Comparison of ENCODE assay signal across 10 cellular contexts in the genomic region with DNA sequence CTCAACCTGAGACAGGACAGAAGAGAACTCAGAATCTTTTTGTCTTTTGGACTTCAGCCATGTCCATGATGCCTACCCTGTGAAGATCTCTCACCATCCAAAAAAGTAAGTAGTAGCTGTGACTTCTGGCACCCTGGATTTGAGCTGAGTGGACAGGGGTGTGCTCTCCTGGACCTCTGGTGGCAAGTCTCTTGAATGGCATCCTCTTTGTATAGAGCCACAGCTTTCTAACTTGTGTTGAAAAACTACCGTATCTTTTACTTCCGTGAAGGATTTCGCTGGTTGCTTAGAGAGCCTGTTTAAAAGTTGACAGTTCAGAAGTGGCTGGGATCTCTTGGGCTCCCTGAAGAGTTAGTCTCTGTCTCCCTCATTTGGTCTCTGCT. TPM values are rescaled to one million over a fixed set of nuclear protein-coding genes. Genes with fewer than 3 reads are reported as not detected.
DNase-seq lines count a peak whose midpoint lies in the region; FAIRE-seq and TF ChIP-seq lines count a peak whose summit lies in the region.
"Had no signal": no experiment of that assay in that cellular context is flagged by ENCODE, and none has a peak within 500 bp of the region (broad histone marks: within the 10 kb centered on the region; RNA-seq: fewer than 3 reads in every experiment).

No MANE protein-coding gene starts in this region.

- no peak overlapping the region for H4K8ac ChIP-seq in trophoblast cell (ENCODE audit: low read depth, low read length)

- H3K18ac ChIP-seq in trophoblast cell (ENCODE audit: low read length) = no peak overlapping the region

- H3K4me2 ChIP-seq in trophoblast cell (ENCODE audit: low read length) = no peak overlapping the region

- H3K36me3 ChIP-seq in trophoblast cell (ENCODE audit: control insufficient read depth in 1 of 2, insufficient read depth in 2 of 2, low read length in 2 of 2) = peaks cover 23 to 40% of the 10 kb centered on the region in 2 experiments

- peak overlapping the region; percentile 61 for H3K4ac ChIP-seq in trophoblast cell (ENCODE audit: low read depth, low read length)

- DNase-seq in SIG-M5 treated with dmso at 0.1 percent for 504 hours (lab: John Stamatoyannopoulos, UW; ENCODE audit: unreplicated experiment) = peak; percentile 46
- no peak for DNase-seq in SIG-M5 (lab: John Stamatoyannopoulos, UW)
- peak; percentile 78 for DNase-seq in NAMALWA (ENCODE audit: low spot score)
- peak; percentile 75 for DNase-seq in dermis blood vessel endothelial cell
- peak in 1 of 2 donors; percentile 10 for DNase-seq in trophoblast cell
- DNase-seq in HEK293T (ENCODE audit: extremely low spot score) = no peak
- no peak for DNase-seq in COLO829 (ENCODE audit: low spot score)
- no peak for DNase-seq in GM12892 (ENCODE audit: insufficient read length)
- DNase-seq: SHP77 treated with DMSO at 0.1 percent for 48 hours; stimulated activated CD4-positive, alpha-beta T cell treated with anti-CD3 and anti-CD28 coated beads, Interleukin-4, amount 100 ng/mL, for 24 hours had no signal

- H2BK120ac ChIP-seq in trophoblast cell (ENCODE audit: insufficient read depth, low read length, poor library complexity) = no peak overlapping the region

- no peaks in the 10 kb centered on the region for H3K27me3 ChIP-seq in trophoblast cell (ENCODE audit: insufficient read depth, low read length)

- H3K4me3 ChIP-seq in trophoblast cell (ENCODE audit: low read depth, low read length) = no peak overlapping the region

- H3K4me1 ChIP-seq in trophoblast cell (ENCODE audit: control insufficient read depth in 1 of 2, insufficient read depth in 2 of 2, low read length in 2 of 2) = peaks cover 12 to 17% of the 10 kb centered on the region in 2 experiments

- no peak overlapping the region for H2AFZ ChIP-seq in trophoblast cell (ENCODE audit: insufficient read depth, low read length, poor library complexity)

- H2AK5ac ChIP-seq in trophoblast cell (ENCODE audit: low read length) = no peak overlapping the region

- no peak for TF ChIP-seq POLR2A in GM12892 (IDR thresholded peaks at IDR 0.05; ENCODE audit: low read depth, low read length)

- H2BK12ac ChIP-seq in trophoblast cell (ENCODE audit: low read length) = no peak overlapping the region

- no peak overlapping the region for H3K27ac ChIP-seq in trophoblast cell (ENCODE audit: low read depth, low read length)

- no peak overlapping the region for H4K12ac ChIP-seq in trophoblast cell (ENCODE audit: low read depth, low read length)

- CTCF ChIA-PET in HEK293T (lab: Yijun Ruan, JAX) = no interaction called here

- peaks cover 4% of the 10 kb centered on the region for H3K79me1 ChIP-seq in trophoblast cell (ENCODE audit: low read length)

- no peak for FAIRE-seq in GM12892 (lab: Jason Lieb, UNC)

- H3K9me3 ChIP-seq in trophoblast cell (ENCODE audit: insufficient read depth, low read depth, low read length) = no peaks in the 10 kb centered on the region

- no peak overlapping the region for H2BK5ac ChIP-seq in trophoblast cell (ENCODE audit: low read depth, low read length, poor library complexity)

- H3K14ac ChIP-seq in trophoblast cell (ENCODE audit: low read length) = no peak overlapping the region

- no peak overlapping the region for H3K9ac ChIP-seq in trophoblast cell (ENCODE audit: low read length)

- H4K91ac ChIP-seq in trophoblast cell (ENCODE audit: low read depth, low read length) = no peak overlapping the region

- WGBS in trophoblast cell (ENCODE audit: extremely low coverage, insufficient coverage, insufficient read length) = no CpG with 5 or more reads among the region's 3 CpGs

- no peak overlapping the region for H3K23ac ChIP-seq in trophoblast cell (ENCODE audit: low read length)

- H3K79me2 ChIP-seq in trophoblast cell (ENCODE audit: control insufficient read depth, insufficient read depth, low read length, poor library complexity) = peaks cover 7% of the 10 kb centered on the region

- POLR2A ChIA-PET in HEK293T (lab: Yijun Ruan, JAX) = interaction anchor here (1.0 to 5.0 kb wide), 4 partner anchors 14 to 72 kb away, joined by 3 to 57 read pairs (median 6); partner anchors contain the start of gene MIIP

TF ChIP-seq in HEK293T, 16 proteins besides CTCF, POLR2A, EP300 and RAD21:
- TF ChIP-seq FOXA1 (IDR thresholded peaks at IDR 0.05) (no peak), ARNT (IDR thresholded peaks at IDR 0.05) (no peak), HDGF (IDR thresholded peaks at IDR 0.05; ENCODE audit: borderline replicate concordance) (no peak), SUZ12 (IDR thresholded peaks at IDR 0.05) (no peak), ELF4 (IDR thresholded peaks at IDR 0.05) (no peak), CTBP1 (IDR thresholded peaks at IDR 0.05; ENCODE audit: borderline replicate concordance) (no peak), PKNOX1 (IDR thresholded peaks at IDR 0.05) (no peak), NFRKB (IDR thresholded peaks at IDR 0.05) (no peak), LEF1 (IDR thresholded peaks at IDR 0.05; ENCODE audit: borderline replicate concordance) (no peak), SP1 (IDR thresholded peaks at IDR 0.05) (no peak), L3MBTL2 (conservative IDR thresholded peaks at IDR 0.05) (no peak), TARDBP (IDR thresholded peaks at IDR 0.05) (no peak), BHLHE40 (IDR thresholded peaks at IDR 0.05; ENCODE audit: borderline replicate concordance) (no peak), FOXM1 (IDR thresholded peaks at IDR 0.05; ENCODE audit: borderline replicate concordance) (no peak)

RNA-seq across cellular contexts. Expression of gene MFN2, which starts 1.8 kb away (rescaled TPM):
- 61.1 and 95.3 TPM in 2 replicates for total RNA-seq in dermis blood vessel endothelial cell
- 43.1 and 46.4 TPM in 2 replicates for polyA plus RNA-seq in trophoblast cell (2013)
- 23.2 TPM for polyA plus RNA-seq in GM12892 (2012; ENCODE audit: missing spikeins)

RNA-seq across cellular contexts. Expression of gene MIIP, which starts 37.3 kb away (rescaled TPM):
- 39.2 and 45.4 TPM in 2 replicates for total RNA-seq in dermis blood vessel endothelial cell
- 32.1 and 33.6 TPM in 2 replicates for polyA plus RNA-seq in trophoblast cell (2013)
- polyA plus RNA-seq in GM12892 (2012; ENCODE audit: missing spikeins) = 24.8 TPM

RNA-seq across cellular contexts. Expression of gene PLOD1, which starts 47.5 kb away (rescaled TPM):
- 242 and 359 TPM in 2 replicates for total RNA-seq in dermis blood vessel endothelial cell
- 109 and 118 TPM in 2 replicates for polyA plus RNA-seq in trophoblast cell (2013)
- 30.5 TPM for polyA plus RNA-seq in GM12892 (2012; ENCODE audit: missing spikeins)

RNA-seq across cellular contexts. Expression of gene KIAA2013, which starts 55.8 kb away (rescaled TPM):
- total RNA-seq in dermis blood vessel endothelial cell = 87.1 and 117 TPM in 2 replicates
- 29.2 and 29.9 TPM in 2 replicates for polyA plus RNA-seq in trophoblast cell (2013)
- 16.6 TPM for polyA plus RNA-seq in GM12892 (2012; ENCODE audit: missing spikeins)

Comparison
In these comparisons a context has a peak if more than half of its experiments do, and no peak if none do; other contexts are left out.
1. DNase-seq: peak in SIG-M5 treated with dmso at 0.1 percent for 504 hours (single experiment), NAMALWA (single experiment) and dermis blood vessel endothelial cell (single experiment); none in SIG-M5 (single experiment), HEK293T (single experiment), COLO829 (single experiment) and GM12892 (single experiment).